In the genomic region with DNA sequence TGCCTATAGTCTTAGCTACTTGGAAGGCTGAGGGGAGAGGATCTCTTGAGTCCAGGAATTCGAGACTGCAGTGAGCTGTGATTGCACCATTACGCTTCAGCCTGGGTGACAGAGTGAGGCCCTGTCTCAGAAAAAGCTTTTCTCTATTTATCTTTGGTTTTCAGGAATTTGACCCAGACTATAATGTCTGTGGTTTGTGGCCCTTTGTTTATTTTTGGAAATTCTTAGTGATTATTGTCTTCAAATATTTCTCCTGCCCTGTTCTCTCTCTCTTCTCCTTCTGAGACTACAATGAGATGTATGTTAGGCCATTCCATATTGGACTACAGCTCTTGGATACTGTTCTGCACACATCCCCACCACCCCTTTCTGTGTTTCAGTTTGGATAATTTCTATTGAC, we compare ENCODE assay signal across 15 cellular contexts. TPM values are rescaled to one million over a fixed set of nuclear protein-coding genes. Genes with fewer than 3 reads are reported as not detected.
"Had no signal": no experiment of that assay in that cellular context is flagged by ENCODE, and none has a peak within 500 bp of the region (broad histone marks: within the 10 kb centered on the region; RNA-seq: fewer than 3 reads in every experiment).

No MANE protein-coding gene starts in this region.

- H3K4me3 ChIP-seq: esophagus muscularis mucosa, heart left ventricle, stomach, thoracic aorta, uterus had no signal

- H3K4me1 ChIP-seq: esophagus muscularis mucosa, heart left ventricle, stomach, uterus had no signal

- H3K36me3 ChIP-seq: esophagus muscularis mucosa, heart left ventricle, stomach, thoracic aorta, uterus had no signal

- DNase-seq: activated CD4-positive, alpha-beta T cell treated with anti-CD3 and anti-CD28 coated beads, Interleukin-2, amount 50 U/mL, for 1 hour; activated effector memory CD4-positive, alpha-beta T cell treated with Interleukin-2 at 50 U/mL for 16 hours; heart left ventricle; naive thymus-derived CD4-positive, alpha-beta T cell; small intestine; stomach; T-helper 2 cell; uterus had no signal

- H3K27ac ChIP-seq: esophagus muscularis mucosa, heart left ventricle, stomach, thoracic aorta, uterus had no signal

- H3K27me3 ChIP-seq: uterus had no signal

- H3K9me3 ChIP-seq: uterus had no signal

- ATAC-seq: heart left ventricle; naive thymus-derived CD4-positive, alpha-beta T cell had no signal

RNA-seq across cellular contexts. Expression of gene MUC12, which starts 4.7 kb away (rescaled TPM):
- total RNA-seq: fibroblast of villous mesenchyme; liver; naive thymus-derived CD4-positive, alpha-beta T cell; thoracic aorta had no signal
- polyA plus RNA-seq: naive thymus-derived CD4-positive, alpha-beta T cell had no signal

RNA-seq across cellular contexts. Expression of gene MUC3A, which starts 24.7 kb away (rescaled TPM):
- total RNA-seq: fibroblast of villous mesenchyme; naive thymus-derived CD4-positive, alpha-beta T cell had no signal
- polyA plus RNA-seq: naive thymus-derived CD4-positive, alpha-beta T cell had no signal

RNA-seq across cellular contexts. Expression of gene MUC17, which starts 45.9 kb away (rescaled TPM):
- total RNA-seq: activated CD8-positive, alpha-beta memory T cell treated with anti-CD3 and anti-CD28 coated beads for 36 hours; fibroblast of villous mesenchyme; heart left ventricle; liver; mesothelial cell of epicardium; naive thymus-derived CD4-positive, alpha-beta T cell; thoracic aorta had no signal
- polyA plus RNA-seq: heart left ventricle; keratinocyte; liver; naive thymus-derived CD4-positive, alpha-beta T cell; stomach had no signal
